ENCODE assay signal across 22 cellular contexts in genomic region chr10:96705134-96705533, GRCh38. TPM values are rescaled to one million over a fixed set of nuclear protein-coding genes. Genes with fewer than 3 reads are reported as not detected.
DNase-seq lines count a peak whose midpoint lies in the region; ATAC-seq, FAIRE-seq and TF ChIP-seq lines count a peak whose summit lies in the region.
"Had no signal": no experiment of that assay in that cellular context is flagged by ENCODE, and none has a peak within 500 bp of the region (broad histone marks: within the 10 kb centered on the region; RNA-seq: fewer than 3 reads in every experiment).

No MANE protein-coding gene starts in this region.

- FAIRE-seq in GM12891 (lab: Jason Lieb, UNC): peak; percentile 89
- FAIRE-seq: H1, urothelium cell line had no signal

- CTCF ChIA-PET in activated B cell treated with CpG ODN at 0.5 μM for 24 hours (lab: Charles Lee): interaction anchor here (1.1 to 3.4 kb wide), 3 partner anchors 13 to 64 kb away, joined by 3 to 12 read pairs (median 4); no protein-coding TSS in a partner anchor

- H3K4me1 ChIP-seq in neural progenitor cell: peaks cover under 1% of the 10 kb centered on the region
- no peaks in the 10 kb centered on the region for H3K4me1 ChIP-seq in endodermal cell (ENCODE audit: control insufficient read depth, insufficient read depth, low read length)

- no peak overlapping the region for H2AFZ ChIP-seq in neural progenitor cell (replicated peaks)

- H3K27me3 Mint-ChIP-seq in activated B cell treated with CpG ODN at 0.5 μM for 24 hours (no peaks in the 10 kb centered on the region), neural progenitor cell (ENCODE audit: insufficient read depth, low read depth) (no peaks in the 10 kb centered on the region), endodermal cell (ENCODE audit: insufficient read depth) (no peaks in the 10 kb centered on the region)
- H3K27me3 Mint-ChIP-seq: activated CD8-positive, alpha-beta memory T cell treated with anti-CD3 and anti-CD28 coated beads, Interleukin-2, amount 10 ng/mL, durations not matched to agents 7 days and 5 days; activated naive CD4-positive, alpha-beta T cell treated with anti-CD3 and anti-CD28 coated beads, Interleukin-2, amount 50 U/mL, for 24 hours had no signal

- TF ChIP-seq POLR2A in GM12891 (IDR thresholded peaks at IDR 0.05; ENCODE audit: low read depth, low read length): no peak
- no peak for TF ChIP-seq POLR2A in NB4 (IDR thresholded peaks at IDR 0.05; ENCODE audit: extremely low read depth, insufficient read length)

- WGBS in endodermal cell (ENCODE audit: insufficient coverage in 1 of 2, insufficient read length in 1 of 2), 2 experiments: 75% methylated on average over 1 of the region's 1 CpG; no CpG with 5 or more reads in 1 of the 2 experiments

- H3F3A ChIP-seq in neural progenitor cell (ENCODE audit: low read depth): peaks cover 3% of the 10 kb centered on the region

- peak overlapping the region; percentile 82 for H3K27ac Mint-ChIP-seq in activated B cell treated with CpG ODN at 0.5 μM for 24 hours
- H3K27ac Mint-ChIP-seq in stimulated activated effector memory CD8-positive, alpha-beta T cell treated with anti-CD3 and anti-CD28 coated beads, Interleukin-12 subunit alpha, Interleukin-12 subunit beta, amount 100 ng/mL, for 72 hours: peak overlapping the region; percentile 5
- no peak overlapping the region for H3K27ac Mint-ChIP-seq in neural progenitor cell
- H3K27ac Mint-ChIP-seq in endodermal cell: no peak overlapping the region
- H3K27ac Mint-ChIP-seq: activated CD8-positive, alpha-beta memory T cell treated with anti-CD3 and anti-CD28 coated beads, Interleukin-2, amount 10 ng/mL, durations not matched to agents 7 days and 5 days; activated naive CD4-positive, alpha-beta T cell treated with anti-CD3 and anti-CD28 coated beads, Interleukin-2, amount 50 U/mL, for 24 hours had no signal

- H3K36me3 Mint-ChIP-seq in activated B cell treated with CpG ODN at 0.5 μM for 24 hours (ENCODE audit: low read depth) (peaks cover 51% of the 10 kb centered on the region), neural progenitor cell (no peaks in the 10 kb centered on the region), endodermal cell (ENCODE audit: low read depth) (peaks cover 13% of the 10 kb centered on the region)
- peaks cover 80% of the 10 kb centered on the region for H3K36me3 Mint-ChIP-seq in stimulated activated effector memory CD8-positive, alpha-beta T cell treated with anti-CD3 and anti-CD28 coated beads, Interleukin-12 subunit alpha, Interleukin-12 subunit beta, amount 100 ng/mL, for 72 hours
- H3K36me3 Mint-ChIP-seq: activated naive CD4-positive, alpha-beta T cell treated with anti-CD3 and anti-CD28 coated beads, Interleukin-2, amount 50 U/mL, for 24 hours had no signal

- H3K4me2 ChIP-seq in neural progenitor cell: no peak overlapping the region

- peak overlapping the region; percentile 67 for H3K4me3 Mint-ChIP-seq in activated B cell treated with CpG ODN at 0.5 μM for 24 hours
- H3K4me3 Mint-ChIP-seq in stimulated activated effector memory CD8-positive, alpha-beta T cell treated with anti-CD3 and anti-CD28 coated beads, Interleukin-12 subunit alpha, Interleukin-12 subunit beta, amount 100 ng/mL, for 72 hours: no peak overlapping the region
- no peak overlapping the region for H3K4me3 Mint-ChIP-seq in neural progenitor cell
- no peak overlapping the region for H3K4me3 Mint-ChIP-seq in endodermal cell
- H3K4me3 Mint-ChIP-seq: activated CD8-positive, alpha-beta memory T cell treated with anti-CD3 and anti-CD28 coated beads, Interleukin-2, amount 10 ng/mL, durations not matched to agents 7 days and 5 days; activated naive CD4-positive, alpha-beta T cell treated with anti-CD3 and anti-CD28 coated beads, Interleukin-2, amount 50 U/mL, for 24 hours had no signal

- H3K27me3 ChIP-seq in neural progenitor cell (no peaks in the 10 kb centered on the region), endodermal cell (ENCODE audit: control insufficient read depth, insufficient read depth, low read length, poor library complexity, severe bottlenecking) (no peaks in the 10 kb centered on the region)
- H3K27me3 ChIP-seq: left lung had no signal

- H3K9me3 ChIP-seq in neural progenitor cell (ENCODE audit: low read depth) (no peaks in the 10 kb centered on the region), endodermal cell (ENCODE audit: control insufficient read depth, low read length) (no peaks in the 10 kb centered on the region)
- H3K9me3 ChIP-seq: left lung had no signal

- H3K9ac ChIP-seq in neural progenitor cell: no peak overlapping the region
- no peak overlapping the region for H3K9ac ChIP-seq in endodermal cell (ENCODE audit: extremely low read depth, low read length, poor library complexity, severe bottlenecking)

- no peak for DNase-seq in GM12891 (ENCODE audit: insufficient read length, low spot score)
- peak; percentile 52 for DNase-seq in NB4 (ENCODE audit: low read depth)
- no peak for DNase-seq in activated B cell treated with CpG ODN at 0.5 μM for 24 hours
- no peak for DNase-seq in stimulated activated effector memory CD8-positive, alpha-beta T cell treated with anti-CD3 and anti-CD28 coated beads, Interleukin-12 subunit alpha, Interleukin-12 subunit beta, amount 100 ng/mL, for 72 hours (ENCODE audit: low spot score in 2 of 2)
- no peak for DNase-seq in neural progenitor cell (ENCODE audit: low spot score)
- no peak for DNase-seq in endodermal cell
- DNase-seq: activated CD4-positive, alpha-beta T cell treated with anti-CD3 and anti-CD28 coated beads for 48 hours; activated CD8-positive, alpha-beta memory T cell treated with anti-CD3 and anti-CD28 coated beads, Interleukin-2, amount 10 ng/mL, durations not matched to agents 7 days and 5 days; anterior cingulate cortex; caudate nucleus; head of caudate nucleus; IMR-90; left lung; midbrain; MM.1S; NCI-H1694 treated with DMSO at 0.1 percent for 48 hours; NCI-H2227 treated with DMSO at 0.1 percent for 48 hours had no signal

- H3K9me3 Mint-ChIP-seq in activated B cell treated with CpG ODN at 0.5 μM for 24 hours: no peaks in the 10 kb centered on the region
- H3K9me3 Mint-ChIP-seq in stimulated activated effector memory CD8-positive, alpha-beta T cell treated with anti-CD3 and anti-CD28 coated beads, Interleukin-12 subunit alpha, Interleukin-12 subunit beta, amount 100 ng/mL, for 72 hours: no peaks in the 10 kb centered on the region
- H3K9me3 Mint-ChIP-seq in neural progenitor cell: no peaks in the 10 kb centered on the region
- no peaks in the 10 kb centered on the region for H3K9me3 Mint-ChIP-seq in endodermal cell
- H3K9me3 Mint-ChIP-seq: activated naive CD4-positive, alpha-beta T cell treated with anti-CD3 and anti-CD28 coated beads, Interleukin-2, amount 50 U/mL, for 24 hours had no signal

- H3K4me1 Mint-ChIP-seq in activated B cell treated with CpG ODN at 0.5 μM for 24 hours: peaks cover 93% of the 10 kb centered on the region
- peaks cover 27% of the 10 kb centered on the region for H3K4me1 Mint-ChIP-seq in stimulated activated effector memory CD8-positive, alpha-beta T cell treated with anti-CD3 and anti-CD28 coated beads, Interleukin-12 subunit alpha, Interleukin-12 subunit beta, amount 100 ng/mL, for 72 hours
- H3K4me1 Mint-ChIP-seq in neural progenitor cell: no peaks in the 10 kb centered on the region
- H3K4me1 Mint-ChIP-seq in endodermal cell: peaks cover 3% of the 10 kb centered on the region
- H3K4me1 Mint-ChIP-seq: activated naive CD4-positive, alpha-beta T cell treated with anti-CD3 and anti-CD28 coated beads, Interleukin-2, amount 50 U/mL, for 24 hours had no signal

- POLR2A ChIA-PET in activated B cell treated with CpG ODN at 0.5 μM for 24 hours (lab: Charles Lee): interaction anchor here (0.6 to 2.9 kb wide), 10 partner anchors 10 to 346 kb away, joined by 3 to 16 read pairs (median 5); no protein-coding TSS in a partner anchor

- intact Hi-C loops in activated B cell treated with CpG ODN at 0.5 μM for 24 hours (cut with micrococcal nuclease): loop anchor here (10.0 kb wide), 2 partner anchors 430 to 720 kb away; partner anchors contain the start of genes BLNK and PGAM1

- H3K79me2 ChIP-seq in neural progenitor cell (ENCODE audit: low read depth): no peaks in the 10 kb centered on the region

- no peak overlapping the region for H3K27ac ChIP-seq in neural progenitor cell
- H3K27ac ChIP-seq in endodermal cell (ENCODE audit: low read depth, low read length): no peak overlapping the region

- TF ChIP-seq CTCF in NB4 (IDR thresholded peaks at IDR 0.05; ENCODE audit: low read depth, low read length) (no peak), activated B cell treated with CpG ODN at 0.5 μM for 24 hours (IDR thresholded peaks at IDR 0.05) (no peak), neural progenitor cell (IDR thresholded peaks at IDR 0.05) (no peak), endodermal cell (conservative IDR thresholded peaks at IDR 0.05) (no peak)

- H4K20me1 ChIP-seq in neural progenitor cell (ENCODE audit: low read depth): no peaks in the 10 kb centered on the region

- no peak for ATAC-seq in activated B cell treated with CpG ODN at 0.5 μM for 24 hours (ENCODE audit: low read depth)
- no peak for ATAC-seq in stimulated activated effector memory CD8-positive, alpha-beta T cell treated with anti-CD3 and anti-CD28 coated beads, Interleukin-12 subunit alpha, Interleukin-12 subunit beta, amount 100 ng/mL, for 72 hours
- ATAC-seq in GM21367 (IDR thresholded peaks at IDR 0.05; ENCODE audit: unreplicated experiment): no peak
- ATAC-seq: activated CD8-positive, alpha-beta memory T cell treated with anti-CD3 and anti-CD28 coated beads, Interleukin-2, amount 10 ng/mL, durations not matched to agents 7 days and 5 days; left lung; Right ventricle myocardium inferior had no signal

- H3K36me3 ChIP-seq in neural progenitor cell: no peaks in the 10 kb centered on the region
- no peaks in the 10 kb centered on the region for H3K36me3 ChIP-seq in endodermal cell (ENCODE audit: control insufficient read depth, insufficient read depth, low read length)

- H3K4me3 ChIP-seq in NB4 (ENCODE audit: low read depth, low read length): no peak overlapping the region
- no peak overlapping the region for H3K4me3 ChIP-seq in neural progenitor cell
- no peak overlapping the region for H3K4me3 ChIP-seq in endodermal cell (ENCODE audit: low read length)
- H3K4me3 ChIP-seq: left lung had no signal

TF ChIP-seq in GM12891, 5 proteins besides CTCF, POLR2A, EP300 and RAD21:
- TF ChIP-seq POU2F2 (IDR thresholded peaks at IDR 0.05; ENCODE audit: low read depth, low read length) (no peak), SPI1 (IDR thresholded peaks at IDR 0.05; ENCODE audit: low read depth, low read length) (0 out of 2 replicates have a peak, but pooled peaks have one; percentile 2)

RNA-seq across cellular contexts. Expression of gene PIK3AP1, which starts 15.2 kb away (rescaled TPM):
- 73.5 TPM for polyA plus RNA-seq in GM12891 (2012; ENCODE audit: low read depth, missing spikeins)
- total RNA-seq in activated B cell treated with CpG ODN at 0.5 μM for 24 hours (156 and 157 TPM in 2 replicates), neural progenitor cell (ENCODE audit: low replicate concordance) (1.7 and 3.8 TPM in 2 replicates), endodermal cell (1 to 10 TPM; 1.3 to 5.2 TPM)
- polyA plus RNA-seq in endodermal cell (2013, experiment 1 of 2): 0.75 TPM
- 0.87 TPM for polyA plus RNA-seq in endodermal cell (2013, experiment 2 of 2)

Comparison
In these comparisons a context has a peak if more than half of its experiments do, and no peak if none do; other contexts are left out.
1. H3K27ac Mint-ChIP-seq: peak in activated B cell treated with CpG ODN at 0.5 μM for 24 hours (single experiment) and stimulated activated effector memory CD8-positive, alpha-beta T cell treated with anti-CD3 and anti-CD28 coated beads, Interleukin-12 subunit alpha, Interleukin-12 subunit beta, amount 100 ng/mL, for 72 hours (single experiment); none in neural progenitor cell (single experiment) and endodermal cell (single experiment).
2. RNA of gene PIK3AP1, which starts 15.2 kb away (total RNA-seq): 156 to 157 TPM in activated B cell treated with CpG ODN at 0.5 μM for 24 hours; 1.3 to 5.2 TPM in endodermal cell and 1.7 to 3.8 TPM in neural progenitor cell; every median in the first group is over 10 times any median in the second.